Comparison of ENCODE assay signal across 24 cellular contexts in the genomic region with DNA sequence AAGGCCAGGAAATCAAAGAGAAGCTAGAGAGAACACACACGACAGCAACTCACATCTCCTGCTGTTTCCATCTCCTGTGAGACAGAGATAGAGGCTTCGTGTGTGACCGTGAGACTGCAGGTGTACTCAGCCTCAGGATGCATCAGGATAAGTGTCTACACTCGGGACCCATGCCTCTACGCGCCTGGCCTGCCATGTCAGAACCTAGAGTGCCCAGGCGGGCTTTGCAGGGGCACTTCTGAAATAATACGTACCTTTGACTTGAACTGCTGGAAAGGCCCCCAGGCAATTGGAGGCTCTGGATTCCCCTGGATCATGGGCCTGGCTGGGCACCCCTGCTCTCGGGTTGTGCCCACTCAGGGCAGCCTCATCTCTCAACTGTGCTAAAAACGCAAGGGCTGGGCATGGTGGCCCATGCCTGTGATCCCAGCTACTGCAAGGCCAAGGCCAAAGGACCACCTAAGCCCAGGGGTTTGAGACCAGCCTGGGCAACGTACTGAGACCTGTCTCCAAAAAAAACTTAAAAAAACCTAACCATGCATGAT. TPM values are rescaled to one million over a fixed set of nuclear protein-coding genes. Genes with fewer than 3 reads are reported as not detected.
DNase-seq lines count a peak whose midpoint lies in the region; ATAC-seq and TF ChIP-seq lines count a peak whose summit lies in the region.
"Had no signal": no experiment of that assay in that cellular context is flagged by ENCODE, and none has a peak within 500 bp of the region (broad histone marks: within the 10 kb centered on the region; RNA-seq: fewer than 3 reads in every experiment).

No MANE protein-coding gene starts in this region.

- H3K4me3 ChIP-seq in SK-N-SH (ENCODE audit: low read depth in 2 of 2, low read length in 1 of 2) (no peak overlapping the region), BLaER1 (no peak overlapping the region), lower lobe of right lung (no peak overlapping the region)
- H3K4me3 ChIP-seq: mucosa of descending colon, prostate gland had no signal

- H3K9me3 ChIP-seq in SK-N-SH, result no peaks in the 10 kb centered on the region
- no peaks in the 10 kb centered on the region for H3K9me3 ChIP-seq in BLaER1
- no peaks in the 10 kb centered on the region for H3K9me3 ChIP-seq in lower lobe of right lung
- H3K9me3 ChIP-seq: mucosa of descending colon, prostate gland had no signal

- intact Hi-C loops in lower lobe of right lung (cut with DNase I), result no loop called here

- ATAC-seq in SK-N-SH treated with all-trans-retinoic acid at 6 μM for 48 hours (peak; percentile 15; the same call in 2 of the 3 replicates), lower lobe of right lung (no peak), GM21367 (IDR thresholded peaks at IDR 0.05; ENCODE audit: unreplicated experiment) (no peak)

- DNase-seq in SK-N-SH (no peak), SW480 (ENCODE audit: low spot score) (peak; percentile 29), lower lobe of right lung (no peak), NOMO-1 treated with dmso at 0.1 percent for 144 hours (lab: John Stamatoyannopoulos, UW; ENCODE audit: unreplicated experiment) (no peak), NCI-H1930 (lab: John Stamatoyannopoulos, UW) (no peak)
- DNase-seq: AML-193; COR-L47; DMS79 treated with DMSO at 0.1 percent for 48 hours; foreskin melanocyte; hypothalamus; KG1; NCI-H187 treated with DMSO at 0.1 percent for 48 hours; NCI-H2227 treated with DMSO at 0.1 percent for 48 hours; SHP77; stimulated activated CD4-positive, alpha-beta T cell treated with anti-CD3 and anti-CD28 coated beads, Interleukin-1b, Interleukin-23, amount 100 ng/mL, for 48 hours had no signal

- no peaks in the 10 kb centered on the region for H3K9me2 ChIP-seq in SK-N-SH

- H3F3A ChIP-seq in SK-N-SH (replicated peaks; ENCODE audit: insufficient read depth), result peaks cover 25% of the 10 kb centered on the region

- POLR2A ChIA-PET in SK-N-SH (lab: Yijun Ruan, JAX), result no interaction called here

- H3K27ac ChIP-seq in SK-N-SH (ENCODE audit: low read depth in 2 of 2, low read length in 1 of 2), result no peak overlapping the region
- H3K27ac ChIP-seq in BLaER1, result no peak overlapping the region
- H3K27ac ChIP-seq in lower lobe of right lung, result peak overlapping the region; percentile 24
- H3K27ac ChIP-seq: 22Rv1 had no signal

- no peaks in the 10 kb centered on the region for H3K27me3 ChIP-seq in SK-N-SH (ENCODE audit: insufficient read depth)
- H3K27me3 ChIP-seq in BLaER1, result no peaks in the 10 kb centered on the region
- no peaks in the 10 kb centered on the region for H3K27me3 ChIP-seq in lower lobe of right lung (ENCODE audit: low read depth)

- 88% methylated on average over 9 of the region's 11 CpGs for WGBS in SK-N-SH (ENCODE audit: low lambda C conversion rate)

- TF ChIP-seq RAD21 in SK-N-SH (IDR thresholded peaks at IDR 0.05; ENCODE audit: low read length), result no peak

- CTCF ChIA-PET in SK-N-SH (lab: Yijun Ruan, JAX), result no interaction called here

- TF ChIP-seq CTCF in SK-N-SH (IDR thresholded peaks at IDR 0.05) (no peak), lower lobe of right lung (IDR thresholded peaks at IDR 0.05) (no peak)

- no peaks in the 10 kb centered on the region for H3K4me1 ChIP-seq in SK-N-SH (ENCODE audit: control insufficient read depth in 1 of 2, insufficient read depth in 2 of 2, low read depth in 1 of 2, low read length in 1 of 2)
- H3K4me1 ChIP-seq in BLaER1, result peaks cover 45% of the 10 kb centered on the region
- H3K4me1 ChIP-seq in lower lobe of right lung, result peaks cover 19% of the 10 kb centered on the region
- H3K4me1 ChIP-seq: prostate gland had no signal

- TF ChIP-seq EP300 in SK-N-SH (IDR thresholded peaks at IDR 0.05; ENCODE audit: borderline replicate concordance in 1 of 2, low read depth in 1 of 2, low read length in 1 of 2), result no peak

- H2AFZ ChIP-seq in SK-N-SH (ENCODE audit: low read depth), result no peak overlapping the region

- H3K79me2 ChIP-seq in SK-N-SH (ENCODE audit: insufficient read depth), result peaks cover 6% of the 10 kb centered on the region; the same call in 1 of the 2 replicates

- H3K9ac ChIP-seq in SK-N-SH (no peak overlapping the region), BLaER1 (no peak overlapping the region)

- peaks cover 10% of the 10 kb centered on the region; the same call in 1 of the 2 replicates for H4K20me1 ChIP-seq in SK-N-SH (ENCODE audit: insufficient read depth)
- peaks cover 97% of the 10 kb centered on the region for H4K20me1 ChIP-seq in BLaER1

- H3K4me2 ChIP-seq in SK-N-SH, result no peak overlapping the region
- H3K4me2 ChIP-seq in BLaER1, result peak overlapping the region; percentile 65

- peaks cover 15 to 69% of the 10 kb centered on the region in 2 experiments for H3K36me3 ChIP-seq in SK-N-SH (replicated peaks in 1 of 2; ENCODE audit: control insufficient read depth in 1 of 2, insufficient read depth in 2 of 2, low read length in 1 of 2)
- H3K36me3 ChIP-seq in BLaER1, result peaks cover 94% of the 10 kb centered on the region
- peaks cover 69% of the 10 kb centered on the region for H3K36me3 ChIP-seq in lower lobe of right lung

TF ChIP-seq in SK-N-SH treated with all-trans-retinoic acid at 6 μM for 48 hours, 23 proteins besides CTCF, POLR2A, EP300 and RAD21 (continues in another document):
- TF ChIP-seq GLIS3 (CRISPR knock-in tag; IDR thresholded peaks at IDR 0.05) (no peak), ZNF565 (CRISPR knock-in tag; conservative IDR thresholded peaks at IDR 0.05; ENCODE audit: low read depth) (no peak), OSR1 (CRISPR knock-in tag; IDR thresholded peaks at IDR 0.05) (no peak), CSDC2 (CRISPR knock-in tag; IDR thresholded peaks at IDR 0.05) (no peak), ZNF8 (CRISPR knock-in tag; IDR thresholded peaks at IDR 0.05) (no peak), RARB (CRISPR knock-in tag; IDR thresholded peaks at IDR 0.05) (no peak), ZNF70 (CRISPR knock-in tag; IDR thresholded peaks at IDR 0.05) (no peak), SNAI2 (CRISPR knock-in tag; IDR thresholded peaks at IDR 0.05) (no peak), ESRRG (CRISPR knock-in tag; IDR thresholded peaks at IDR 0.05) (no peak), ISL1 (CRISPR knock-in tag; IDR thresholded peaks at IDR 0.05) (no peak), TCF4 (CRISPR knock-in tag; IDR thresholded peaks at IDR 0.05; ENCODE audit: borderline replicate concordance) (no peak)
- TF ChIP-seq, protein P1, sequence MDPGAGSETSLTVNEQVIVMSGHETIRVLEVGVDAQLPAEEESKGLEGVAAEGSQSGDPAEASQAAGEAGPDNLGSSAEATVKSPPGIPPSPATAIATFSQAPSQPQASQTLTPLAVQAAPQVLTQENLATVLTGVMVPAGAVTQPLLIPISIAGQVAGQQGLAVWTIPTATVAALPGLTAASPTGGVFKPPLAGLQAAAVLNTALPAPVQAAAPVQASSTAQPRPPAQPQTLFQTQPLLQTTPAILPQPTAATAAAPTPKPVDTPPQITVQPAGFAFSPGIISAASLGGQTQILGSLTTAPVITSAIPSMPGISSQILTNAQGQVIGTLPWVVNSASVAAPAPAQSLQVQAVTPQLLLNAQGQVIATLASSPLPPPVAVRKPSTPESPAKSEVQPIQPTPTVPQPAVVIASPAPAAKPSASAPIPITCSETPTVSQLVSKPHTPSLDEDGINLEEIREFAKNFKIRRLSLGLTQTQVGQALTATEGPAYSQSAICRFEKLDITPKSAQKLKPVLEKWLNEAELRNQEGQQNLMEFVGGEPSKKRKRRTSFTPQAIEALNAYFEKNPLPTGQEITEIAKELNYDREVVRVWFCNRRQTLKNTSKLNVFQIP (CRISPR knock-in tag; IDR thresholded peaks at IDR 0.05; ENCODE audit: borderline replicate concordance, low read depth), result no peak

TF ChIP-seq in SK-N-SH, 30 proteins besides CTCF, POLR2A, EP300 and RAD21:
- TF ChIP-seq FOXJ3 (CRISPR knock-in tag; IDR thresholded peaks at IDR 0.05) (no peak), EZH2phosphoT487 (IDR thresholded peaks at IDR 0.05; ENCODE audit: borderline replicate concordance, low read depth) (no peak), SIN3A (IDR thresholded peaks at IDR 0.05; ENCODE audit: borderline replicate concordance, low read depth, low read length) (no peak), JUND (IDR thresholded peaks at IDR 0.05) (no peak), TAF1 (IDR thresholded peaks at IDR 0.05; ENCODE audit: borderline replicate concordance, low read depth, low read length) (no peak), MXI1 (IDR thresholded peaks at IDR 0.05; ENCODE audit: low read depth, low read length) (no peak), TCF12 (IDR thresholded peaks at IDR 0.05) (no peak), TEAD4 (IDR thresholded peaks at IDR 0.05; ENCODE audit: borderline replicate concordance, insufficient read depth) (no peak), FOXM1 (IDR thresholded peaks at IDR 0.05; ENCODE audit: low read depth) (no peak), POLR2AphosphoS5 (IDR thresholded peaks at IDR 0.05; ENCODE audit: low read depth, low read length) (no peak)

RNA-seq across cellular contexts. Expression of a gene that starts 13.0 kb away (rescaled TPM):
- 202 TPM in 2 replicates for polyA plus RNA-seq in SK-N-SH (2012; rRNA removed)
- 166 and 192 TPM in 2 replicates for polyA plus RNA-seq in SK-N-SH (2012; cell fraction: cytosol; rRNA removed)
- polyA plus RNA-seq in SK-N-SH (2012; cell fraction: nucleus; rRNA removed), result 210 and 234 TPM in 2 replicates
- 135 TPM for total RNA-seq in lower lobe of right lung

RNA-seq across cellular contexts. Expression of a gene that starts 37.1 kb away (rescaled TPM):
- 1.8 and 2.4 TPM in 2 replicates for polyA plus RNA-seq in SK-N-SH (2012; rRNA removed)
- polyA plus RNA-seq in SK-N-SH (2012; cell fraction: cytosol; rRNA removed), result 0.37 and 0.90 TPM in 2 replicates
- 11.8 and 18.1 TPM in 2 replicates for polyA plus RNA-seq in SK-N-SH (2012; cell fraction: nucleus; rRNA removed)
- total RNA-seq in lower lobe of right lung, result not detected
- total RNA-seq: aorta, epithelial cell of proximal tubule had no signal
- polyA plus RNA-seq: aorta, liver had no signal
